In the genomic region with DNA sequence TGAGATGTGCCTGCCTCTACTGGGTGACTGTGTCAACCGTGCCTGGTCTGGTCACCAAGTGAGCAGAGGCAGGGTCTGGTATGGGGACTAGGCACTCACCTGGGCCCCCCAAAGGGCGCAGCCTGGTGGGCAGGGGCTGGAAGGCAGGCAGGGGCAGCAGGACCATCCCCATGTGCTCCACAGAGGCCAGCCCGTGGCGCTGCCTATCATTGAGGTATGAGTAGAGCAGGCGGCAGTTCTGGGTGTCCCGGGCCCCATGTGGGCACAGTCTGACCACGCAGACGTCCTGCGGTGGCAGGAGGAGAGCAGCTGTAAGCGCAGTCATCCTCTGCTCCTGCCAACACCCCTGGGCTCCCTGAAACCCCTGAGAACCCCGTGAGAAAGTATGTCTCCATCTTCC, we compare ENCODE assay signal across 1 cellular context.
TF ChIP-seq lines count a peak whose summit lies in the region.

No MANE protein-coding gene starts in this region.

TF ChIP-seq in HepG2, 621 proteins besides CTCF, POLR2A, EP300 and RAD21:
- TF ChIP-seq, protein P1, sequence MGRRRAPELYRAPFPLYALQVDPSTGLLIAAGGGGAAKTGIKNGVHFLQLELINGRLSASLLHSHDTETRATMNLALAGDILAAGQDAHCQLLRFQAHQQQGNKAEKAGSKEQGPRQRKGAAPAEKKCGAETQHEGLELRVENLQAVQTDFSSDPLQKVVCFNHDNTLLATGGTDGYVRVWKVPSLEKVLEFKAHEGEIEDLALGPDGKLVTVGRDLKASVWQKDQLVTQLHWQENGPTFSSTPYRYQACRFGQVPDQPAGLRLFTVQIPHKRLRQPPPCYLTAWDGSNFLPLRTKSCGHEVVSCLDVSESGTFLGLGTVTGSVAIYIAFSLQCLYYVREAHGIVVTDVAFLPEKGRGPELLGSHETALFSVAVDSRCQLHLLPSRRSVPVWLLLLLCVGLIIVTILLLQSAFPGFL (CRISPR knock-in tag; IDR thresholded peaks at IDR 0.05), result no peak
- no peak for TF ChIP-seq ZNF816 (CRISPR knock-in tag; IDR thresholded peaks at IDR 0.05; ENCODE audit: borderline replicate concordance)
- no peak for TF ChIP-seq ZNF891 (CRISPR knock-in tag; IDR thresholded peaks at IDR 0.05)
- no peak for TF ChIP-seq SMAD3 (CRISPR knock-in tag; IDR thresholded peaks at IDR 0.05)
- TF ChIP-seq ZBTB20 (CRISPR knock-in tag; IDR thresholded peaks at IDR 0.05; ENCODE audit: borderline replicate concordance, low read depth), result no peak
- TF ChIP-seq FOXJ3 (CRISPR knock-in tag; IDR thresholded peaks at IDR 0.05; ENCODE audit: borderline replicate concordance), result no peak
- no peak for TF ChIP-seq ZNF564 (CRISPR knock-in tag; IDR thresholded peaks at IDR 0.05)
- no peak for TF ChIP-seq ZNF460 (CRISPR knock-in tag; IDR thresholded peaks at IDR 0.05; ENCODE audit: borderline replicate concordance)
- TF ChIP-seq MEIS2 (CRISPR knock-in tag; IDR thresholded peaks at IDR 0.05), result no peak
- TF ChIP-seq PHF5A (CRISPR knock-in tag; IDR thresholded peaks at IDR 0.05; ENCODE audit: low read depth, unreplicated experiment), result no peak
- TF ChIP-seq KMT2B (CRISPR knock-in tag; IDR thresholded peaks at IDR 0.05), result no peak
- no peak for TF ChIP-seq DNMT3B (CRISPR knock-in tag; conservative IDR thresholded peaks at IDR 0.05)
- no peak for TF ChIP-seq DMAP1 (CRISPR knock-in tag; IDR thresholded peaks at IDR 0.05)
- TF ChIP-seq, protein P2, sequence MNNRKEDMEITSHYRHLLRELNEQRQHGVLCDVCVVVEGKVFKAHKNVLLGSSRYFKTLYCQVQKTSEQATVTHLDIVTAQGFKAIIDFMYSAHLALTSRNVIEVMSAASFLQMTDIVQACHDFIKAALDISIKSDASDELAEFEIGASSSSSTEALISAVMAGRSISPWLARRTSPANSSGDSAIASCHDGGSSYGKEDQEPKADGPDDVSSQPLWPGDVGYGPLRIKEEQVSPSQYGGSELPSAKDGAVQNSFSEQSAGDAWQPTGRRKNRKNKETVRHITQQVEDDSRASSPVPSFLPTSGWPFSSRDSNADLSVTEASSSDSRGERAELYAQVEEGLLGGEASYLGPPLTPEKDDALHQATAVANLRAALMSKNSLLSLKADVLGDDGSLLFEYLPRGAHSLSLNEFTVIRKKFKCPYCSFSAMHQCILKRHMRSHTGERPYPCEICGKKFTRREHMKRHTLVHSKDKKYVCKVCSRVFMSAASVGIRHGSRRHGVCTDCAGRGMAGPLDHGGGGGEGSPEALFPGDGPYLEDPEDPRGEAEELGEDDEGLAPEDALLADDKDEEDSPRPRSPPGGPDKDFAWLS (CRISPR knock-in tag; IDR thresholded peaks at IDR 0.05; ENCODE audit: borderline replicate concordance), result no peak
- no peak for TF ChIP-seq ZBTB42 (CRISPR knock-in tag; IDR thresholded peaks at IDR 0.05)
- TF ChIP-seq, protein P3, sequence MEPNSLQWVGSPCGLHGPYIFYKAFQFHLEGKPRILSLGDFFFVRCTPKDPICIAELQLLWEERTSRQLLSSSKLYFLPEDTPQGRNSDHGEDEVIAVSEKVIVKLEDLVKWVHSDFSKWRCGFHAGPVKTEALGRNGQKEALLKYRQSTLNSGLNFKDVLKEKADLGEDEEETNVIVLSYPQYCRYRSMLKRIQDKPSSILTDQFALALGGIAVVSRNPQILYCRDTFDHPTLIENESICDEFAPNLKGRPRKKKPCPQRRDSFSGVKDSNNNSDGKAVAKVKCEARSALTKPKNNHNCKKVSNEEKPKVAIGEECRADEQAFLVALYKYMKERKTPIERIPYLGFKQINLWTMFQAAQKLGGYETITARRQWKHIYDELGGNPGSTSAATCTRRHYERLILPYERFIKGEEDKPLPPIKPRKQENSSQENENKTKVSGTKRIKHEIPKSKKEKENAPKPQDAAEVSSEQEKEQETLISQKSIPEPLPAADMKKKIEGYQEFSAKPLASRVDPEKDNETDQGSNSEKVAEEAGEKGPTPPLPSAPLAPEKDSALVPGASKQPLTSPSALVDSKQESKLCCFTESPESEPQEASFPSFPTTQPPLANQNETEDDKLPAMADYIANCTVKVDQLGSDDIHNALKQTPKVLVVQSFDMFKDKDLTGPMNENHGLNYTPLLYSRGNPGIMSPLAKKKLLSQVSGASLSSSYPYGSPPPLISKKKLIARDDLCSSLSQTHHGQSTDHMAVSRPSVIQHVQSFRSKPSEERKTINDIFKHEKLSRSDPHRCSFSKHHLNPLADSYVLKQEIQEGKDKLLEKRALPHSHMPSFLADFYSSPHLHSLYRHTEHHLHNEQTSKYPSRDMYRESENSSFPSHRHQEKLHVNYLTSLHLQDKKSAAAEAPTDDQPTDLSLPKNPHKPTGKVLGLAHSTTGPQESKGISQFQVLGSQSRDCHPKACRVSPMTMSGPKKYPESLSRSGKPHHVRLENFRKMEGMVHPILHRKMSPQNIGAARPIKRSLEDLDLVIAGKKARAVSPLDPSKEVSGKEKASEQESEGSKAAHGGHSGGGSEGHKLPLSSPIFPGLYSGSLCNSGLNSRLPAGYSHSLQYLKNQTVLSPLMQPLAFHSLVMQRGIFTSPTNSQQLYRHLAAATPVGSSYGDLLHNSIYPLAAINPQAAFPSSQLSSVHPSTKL (CRISPR knock-in tag; IDR thresholded peaks at IDR 0.05), result no peak
- TF ChIP-seq ARNT2 (CRISPR knock-in tag; IDR thresholded peaks at IDR 0.05; ENCODE audit: low read depth), result no peak
- no peak for TF ChIP-seq KLF11 (CRISPR knock-in tag; IDR thresholded peaks at IDR 0.05)
- TF ChIP-seq FOSL1 (CRISPR knock-in tag; IDR thresholded peaks at IDR 0.05; ENCODE audit: borderline replicate concordance), result no peak
